11 cellular contexts compared by ENCODE assay signal in the genomic region with DNA sequence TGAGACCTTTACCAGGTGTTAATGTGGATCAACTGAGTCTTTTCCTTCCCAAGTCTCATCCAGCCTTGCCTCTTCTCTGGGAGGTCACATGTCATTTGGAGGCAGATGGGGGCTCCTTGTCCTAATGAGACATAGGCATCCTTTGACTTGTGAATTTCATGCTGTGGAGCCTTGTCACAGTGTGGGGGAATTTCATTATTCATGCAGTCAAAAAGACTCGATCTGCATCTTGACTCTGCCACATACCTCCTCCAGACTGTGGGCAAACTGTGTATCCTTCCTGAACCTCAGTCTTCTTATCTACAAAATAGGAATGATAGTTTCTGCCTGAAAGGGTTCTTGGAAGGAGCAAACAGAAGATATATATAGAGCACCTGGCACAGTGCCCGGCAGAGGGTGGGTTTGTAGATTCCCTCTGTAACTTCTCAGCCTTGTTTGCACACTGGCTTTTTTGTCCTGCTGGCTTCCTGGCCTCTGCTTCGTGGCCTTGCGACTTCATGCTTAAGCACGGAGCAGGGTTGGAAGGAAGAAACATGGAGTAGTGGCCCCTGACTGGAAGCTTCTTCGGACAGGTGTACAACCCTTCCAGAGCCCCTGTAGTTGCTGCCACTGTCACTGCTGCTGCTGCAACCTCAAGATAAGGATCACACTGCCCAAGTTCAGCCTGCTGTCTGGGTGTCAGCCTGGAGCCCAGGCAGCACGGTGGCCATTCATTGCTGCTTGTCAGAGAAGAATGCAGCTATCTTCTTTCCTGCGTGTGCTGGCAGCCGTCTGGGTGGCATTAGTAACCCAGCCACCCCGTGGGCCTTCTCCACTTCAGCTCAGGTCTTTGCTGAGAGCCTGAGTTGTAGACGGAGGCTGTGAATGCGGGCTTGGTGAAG.
A peak's percentile ranks its signal among the peaks of the same experiment; 100 is the strongest.
DNase-seq lines count a peak whose midpoint lies in the region; ATAC-seq and TF ChIP-seq lines count a peak whose summit lies in the region.
"Had no signal": no experiment of that assay in that cellular context is flagged by ENCODE, and none has a peak within 500 bp of the region (broad histone marks: within the 10 kb centered on the region; RNA-seq: fewer than 3 reads in every experiment).

No MANE protein-coding gene starts in this region.

- DNase-seq in COR-L47 (lab: John Stamatoyannopoulos, UW) (peak; percentile 26), NCI-H69 (lab: John Stamatoyannopoulos, UW) (peak; percentile 63), colonic mucosa (peak; percentile 62), AML-193 (lab: John Stamatoyannopoulos, UW) (no peak), NCI-H2171 (lab: John Stamatoyannopoulos, UW) (no peak)
- DNase-seq in natural killer cell treated with Interleukin-12 subunit alpha and Interleukin-12 subunit beta and Interleukin-15 and Interleukin-18, amount 100 ng/mL, for 72 hours (ENCODE audit: low spot score): no peak
- DNase-seq in T-helper 2 cell treated with Interferon-gamma antibody and Interleukin-4, amounts not matched to agents 5 μg/mL and 100 μg/mL, for 36 hours (ENCODE audit: low spot score): no peak
- DNase-seq in activated CD4-positive, alpha-beta T cell treated with anti-CD3 and anti-CD28 coated beads for 4 hours: no peak
- DNase-seq: cortex of kidney had no signal

- H3K36me3 Mint-ChIP-seq in natural killer cell treated with Interleukin-12 subunit alpha and Interleukin-12 subunit beta and Interleukin-15 and Interleukin-18, amount 100 ng/mL, for 72 hours: peaks cover 10% of the 10 kb centered on the region
- peaks cover 58% of the 10 kb centered on the region for H3K36me3 Mint-ChIP-seq in T-helper 2 cell treated with Interferon-gamma antibody and Interleukin-4, amounts not matched to agents 5 μg/mL and 100 μg/mL, for 36 hours (ENCODE audit: low read depth)

- no peak overlapping the region for H3K9ac ChIP-seq in colonic mucosa (ENCODE audit: low read depth in 2 of 2, low read length in 2 of 2)

- H3K4me1 ChIP-seq in colonic mucosa: peaks cover 13% of the 10 kb centered on the region

- no peak overlapping the region for H3K4me3 ChIP-seq in colonic mucosa
- H3K4me3 ChIP-seq: hepatocyte, mucosa of descending colon had no signal

- H3K9me3 Mint-ChIP-seq in natural killer cell treated with Interleukin-12 subunit alpha and Interleukin-12 subunit beta and Interleukin-15 and Interleukin-18, amount 100 ng/mL, for 72 hours: no peaks in the 10 kb centered on the region
- no peaks in the 10 kb centered on the region for H3K9me3 Mint-ChIP-seq in T-helper 2 cell treated with Interferon-gamma antibody and Interleukin-4, amounts not matched to agents 5 μg/mL and 100 μg/mL, for 36 hours

- peak overlapping the region; percentile 70 for H3K4me3 Mint-ChIP-seq in natural killer cell treated with Interleukin-12 subunit alpha and Interleukin-12 subunit beta and Interleukin-15 and Interleukin-18, amount 100 ng/mL, for 72 hours
- no peak overlapping the region for H3K4me3 Mint-ChIP-seq in T-helper 2 cell treated with Interferon-gamma antibody and Interleukin-4, amounts not matched to agents 5 μg/mL and 100 μg/mL, for 36 hours

- no peaks in the 10 kb centered on the region for H3K36me3 ChIP-seq in colonic mucosa

- H3K27ac Mint-ChIP-seq in natural killer cell treated with Interleukin-12 subunit alpha and Interleukin-12 subunit beta and Interleukin-15 and Interleukin-18, amount 100 ng/mL, for 72 hours: peak overlapping the region; percentile 73 to 77
- H3K27ac Mint-ChIP-seq in T-helper 2 cell treated with Interferon-gamma antibody and Interleukin-4, amounts not matched to agents 5 μg/mL and 100 μg/mL, for 36 hours: no peak overlapping the region

- ATAC-seq in natural killer cell treated with Interleukin-12 subunit alpha and Interleukin-12 subunit beta and Interleukin-15 and Interleukin-18, amount 100 ng/mL, for 72 hours: no peak
- ATAC-seq: mucosa of descending colon had no signal

- no peaks in the 10 kb centered on the region for H3K9me3 ChIP-seq in colonic mucosa
- H3K9me3 ChIP-seq: mucosa of descending colon had no signal

- intact Hi-C loops in colonic mucosa (cut with DNase I): no loop called here

- no peak overlapping the region for H3K27ac ChIP-seq in colonic mucosa
- H3K27ac ChIP-seq: hepatocyte had no signal

- TF ChIP-seq CTCF in colonic mucosa (IDR thresholded peaks at IDR 0.05): no peak

- H3K4me1 Mint-ChIP-seq in natural killer cell treated with Interleukin-12 subunit alpha and Interleukin-12 subunit beta and Interleukin-15 and Interleukin-18, amount 100 ng/mL, for 72 hours (ENCODE audit: low read depth in 2 of 2): peaks cover 41 to 50% of the 10 kb centered on the region in 2 donors
- peaks cover 25% of the 10 kb centered on the region for H3K4me1 Mint-ChIP-seq in T-helper 2 cell treated with Interferon-gamma antibody and Interleukin-4, amounts not matched to agents 5 μg/mL and 100 μg/mL, for 36 hours (ENCODE audit: low read depth)

- peaks cover 6% of the 10 kb centered on the region in 2 donors for H3K27me3 Mint-ChIP-seq in natural killer cell treated with Interleukin-12 subunit alpha and Interleukin-12 subunit beta and Interleukin-15 and Interleukin-18, amount 100 ng/mL, for 72 hours
- no peaks in the 10 kb centered on the region for H3K27me3 Mint-ChIP-seq in T-helper 2 cell treated with Interferon-gamma antibody and Interleukin-4, amounts not matched to agents 5 μg/mL and 100 μg/mL, for 36 hours (ENCODE audit: low read depth)

- H3K27me3 ChIP-seq in colonic mucosa: no peaks in the 10 kb centered on the region
- H3K27me3 ChIP-seq: hepatocyte had no signal

Comparison
In these comparisons a context has a peak if more than half of its experiments do, and no peak if none do; other contexts are left out.
1. DNase-seq: peak in COR-L47 (single experiment), NCI-H69 (single experiment) and colonic mucosa (single experiment); none in natural killer cell treated with Interleukin-12 subunit alpha and Interleukin-12 subunit beta and Interleukin-15 and Interleukin-18, amount 100 ng/mL, for 72 hours (single experiment), AML-193 (0 of 2), NCI-H2171 (single experiment), T-helper 2 cell treated with Interferon-gamma antibody and Interleukin-4, amounts not matched to agents 5 μg/mL and 100 μg/mL, for 36 hours (single experiment) and activated CD4-positive, alpha-beta T cell treated with anti-CD3 and anti-CD28 coated beads for 4 hours (0 of 2).